In genomic region chr18:79797518-79798345, GRCh38 we compare ENCODE assay signal across 9 cellular contexts. TPM values are rescaled to one million over a fixed set of nuclear protein-coding genes. Genes with fewer than 3 reads are reported as not detected.
DNase-seq lines count a peak whose midpoint lies in the region; ATAC-seq and TF ChIP-seq lines count a peak whose summit lies in the region.
"Had no signal": no experiment of that assay in that cellular context is flagged by ENCODE, and none has a peak within 500 bp of the region (broad histone marks: within the 10 kb centered on the region; RNA-seq: fewer than 3 reads in every experiment).

A gene with protein sequence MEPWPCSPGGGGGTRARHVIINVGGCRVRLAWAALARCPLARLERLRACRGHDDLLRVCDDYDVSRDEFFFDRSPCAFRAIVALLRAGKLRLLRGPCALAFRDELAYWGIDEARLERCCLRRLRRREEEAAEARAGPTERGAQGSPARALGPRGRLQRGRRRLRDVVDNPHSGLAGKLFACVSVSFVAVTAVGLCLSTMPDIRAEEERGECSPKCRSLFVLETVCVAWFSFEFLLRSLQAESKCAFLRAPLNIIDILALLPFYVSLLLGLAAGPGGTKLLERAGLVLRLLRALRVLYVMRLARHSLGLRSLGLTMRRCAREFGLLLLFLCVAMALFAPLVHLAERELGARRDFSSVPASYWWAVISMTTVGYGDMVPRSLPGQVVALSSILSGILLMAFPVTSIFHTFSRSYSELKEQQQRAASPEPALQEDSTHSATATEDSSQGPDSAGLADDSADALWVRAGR (plus strand): TSS chr18:79797938. CDS start chr18:79863668, 65,730 bp downstream.

- CTCF ChIA-PET in PC-3 (lab: Charles Lee): no interaction called here

- no peak within 1 kb of the TSS for H2AFZ ChIP-seq in PC-3 (ENCODE audit: low read length)

- intact Hi-C loops in PC-3 (cut with micrococcal nuclease): no loop called here

- ATAC-seq in stimulated activated naive CD8-positive, alpha-beta T cell treated with anti-CD3 and anti-CD28 coated beads, Interleukin-15, amount 100 ng/mL, for 72 hours: peak; percentile 69
- no peak for ATAC-seq in HG03378 (IDR thresholded peaks at IDR 0.05; ENCODE audit: unreplicated experiment)
- ATAC-seq in PC-3: no peak
- ATAC-seq: HCT116 had no signal

- H3K27me3 Mint-ChIP-seq in activated naive CD4-positive, alpha-beta T cell treated with anti-CD3 and anti-CD28 coated beads, Interleukin-2, amount 50 U/mL, for 24 hours: peaks cover 38% of the 10 kb centered on the region
- H3K27me3 Mint-ChIP-seq in stimulated activated naive CD8-positive, alpha-beta T cell treated with anti-CD3 and anti-CD28 coated beads, Interleukin-15, amount 100 ng/mL, for 72 hours: peaks cover 61% of the 10 kb centered on the region

- H3K27ac Mint-ChIP-seq in activated naive CD4-positive, alpha-beta T cell treated with anti-CD3 and anti-CD28 coated beads, Interleukin-2, amount 50 U/mL, for 24 hours: no peak within 1 kb of the TSS
- H3K27ac Mint-ChIP-seq in stimulated activated naive CD8-positive, alpha-beta T cell treated with anti-CD3 and anti-CD28 coated beads, Interleukin-15, amount 100 ng/mL, for 72 hours: no peak within 1 kb of the TSS

- no TSS peak for BruUV-seq in PC-3 (replicated peaks; lab: Mats Ljungman, UMichigan)

- TF ChIP-seq CTCF in GM20000 (IDR thresholded peaks at IDR 0.05; ENCODE audit: extremely low read depth, missing control alignments): peak; percentile 59
- no peak for TF ChIP-seq CTCF in PC-3 (conservative IDR thresholded peaks at IDR 0.05; ENCODE audit: low read depth, low read length)

- H3K9me3 ChIP-seq in iPS-15b (ENCODE audit: control insufficient read depth, insufficient read depth, low read length): no peaks in the 10 kb centered on the region
- no peaks in the 10 kb centered on the region for H3K9me3 ChIP-seq in PC-3 (ENCODE audit: low read length)

- H3K4me3 ChIP-seq in iPS-15b (ENCODE audit: low read depth, low read length) (peak within 1 kb of the TSS; percentile 54), PC-3 (ENCODE audit: low read length) (no peak within 1 kb of the TSS)

- no peaks in the 10 kb centered on the region for H3K79me2 ChIP-seq in PC-3 (ENCODE audit: low read length)

- H3F3A ChIP-seq in PC-3 (ENCODE audit: low read length, unreplicated experiment): no peaks in the 10 kb centered on the region

- H3K4me1 ChIP-seq in iPS-15b (ENCODE audit: control insufficient read depth, insufficient read depth, low read length) (no peaks in the 10 kb centered on the region), PC-3 (ENCODE audit: insufficient read depth, low read length) (no peaks in the 10 kb centered on the region)

- H3K4me1 Mint-ChIP-seq in activated naive CD4-positive, alpha-beta T cell treated with anti-CD3 and anti-CD28 coated beads, Interleukin-2, amount 50 U/mL, for 24 hours: peaks cover 20% of the 10 kb centered on the region
- H3K4me1 Mint-ChIP-seq in stimulated activated naive CD8-positive, alpha-beta T cell treated with anti-CD3 and anti-CD28 coated beads, Interleukin-15, amount 100 ng/mL, for 72 hours: peaks cover 19% of the 10 kb centered on the region

- peaks cover 39% of the 10 kb centered on the region for H3K27me3 ChIP-seq in iPS-15b (ENCODE audit: control insufficient read depth, insufficient read depth, low read length)
- peaks cover 15% of the 10 kb centered on the region for H3K27me3 ChIP-seq in PC-3 (ENCODE audit: low read length)

- no peaks in the 10 kb centered on the region for H3K9me3 Mint-ChIP-seq in activated naive CD4-positive, alpha-beta T cell treated with anti-CD3 and anti-CD28 coated beads, Interleukin-2, amount 50 U/mL, for 24 hours
- H3K9me3 Mint-ChIP-seq in stimulated activated naive CD8-positive, alpha-beta T cell treated with anti-CD3 and anti-CD28 coated beads, Interleukin-15, amount 100 ng/mL, for 72 hours: no peaks in the 10 kb centered on the region

- H3K4me2 ChIP-seq in PC-3 (ENCODE audit: low read length): no peak within 1 kb of the TSS

- H3K36me3 Mint-ChIP-seq in activated naive CD4-positive, alpha-beta T cell treated with anti-CD3 and anti-CD28 coated beads, Interleukin-2, amount 50 U/mL, for 24 hours: no peaks in the 10 kb centered on the region

- peak within 1 kb of the TSS; percentile 80 for H3K4me3 Mint-ChIP-seq in activated naive CD4-positive, alpha-beta T cell treated with anti-CD3 and anti-CD28 coated beads, Interleukin-2, amount 50 U/mL, for 24 hours
- peak within 1 kb of the TSS; percentile 56 to 79 for H3K4me3 Mint-ChIP-seq in stimulated activated naive CD8-positive, alpha-beta T cell treated with anti-CD3 and anti-CD28 coated beads, Interleukin-15, amount 100 ng/mL, for 72 hours

- no peaks in the 10 kb centered on the region for H3K9me2 ChIP-seq in PC-3 (replicated peaks; ENCODE audit: low read length)

- H3K27ac ChIP-seq in PC-3 (ENCODE audit: low read length): no peak within 1 kb of the TSS

- H3K9ac ChIP-seq in iPS-15b (ENCODE audit: low read depth, low read length) (no peak within 1 kb of the TSS), PC-3 (ENCODE audit: low read length) (no peak within 1 kb of the TSS)

- H3K36me3 ChIP-seq in iPS-15b (ENCODE audit: control insufficient read depth, insufficient read depth, low read length) (no peaks in the 10 kb centered on the region), PC-3 (ENCODE audit: low read depth, low read length) (no peaks in the 10 kb centered on the region)

- POLR2A ChIA-PET in PC-3 (lab: Charles Lee; ENCODE audit: unreplicated experiment): no interaction called here

- no peaks in the 10 kb centered on the region for H4K20me1 ChIP-seq in PC-3 (ENCODE audit: low read length)

- DNase-seq in AG20443 (ENCODE audit: low spot score): peak; percentile 69
- peak; percentile 90 for DNase-seq in GM20000 (ENCODE audit: low spot score)
- peak in 1 of 2 donors; percentile 25 for DNase-seq in stimulated activated naive CD8-positive, alpha-beta T cell treated with anti-CD3 and anti-CD28 coated beads, Interleukin-15, amount 100 ng/mL, for 72 hours
- no peak for DNase-seq in PC-3
- DNase-seq in amniotic stem cell (lab: John Stamatoyannopoulos, UW): no peak

RNA-seq across cellular contexts. Expression of the gene that starts here (rescaled TPM):
- not detected in 2 replicates for total RNA-seq in PC-3 (2014; rRNA removed)

Comparison
In these comparisons a context has a peak if more than half of its experiments do, and no peak if none do; other contexts are left out.
1. DNase-seq: peak in AG20443 (single experiment) and GM20000 (single experiment); none in PC-3 (single experiment) and amniotic stem cell (single experiment).